In genomic region chr10:122931088-122931958, GRCh38 we compare ENCODE assay signal across 24 cellular contexts. TPM values are rescaled to one million over a fixed set of nuclear protein-coding genes. Genes with fewer than 3 reads are reported as not detected.
DNase-seq lines count a peak whose midpoint lies in the region; ATAC-seq, FAIRE-seq and TF ChIP-seq lines count a peak whose summit lies in the region.
"Had no signal": no experiment of that assay in that cellular context is flagged by ENCODE, and none has a peak within 500 bp of the region (broad histone marks: within the 10 kb centered on the region; RNA-seq: fewer than 3 reads in every experiment).

No MANE protein-coding gene starts in this region.

- H3K79me2 ChIP-seq in K562 (ENCODE audit: control insufficient read depth, insufficient read depth, low read length): 0 out of 3 replicates have a peak, but pooled peaks cover 2% of the 10 kb centered on the region

- TF ChIP-seq CTCF in K562 (IDR thresholded peaks at IDR 0.05 in 2 of 3, conservative IDR thresholded peaks at IDR 0.05 in 1 of 3; ENCODE audit: insufficient read depth in 2 of 3, low read depth in 1 of 3, low read length in 3 of 3) (no peak), neutrophil (IDR thresholded peaks at IDR 0.05) (no peak)

- DNase-seq in EH (ENCODE audit: low read depth) (peak; percentile 18), NCI-H226 (peak; percentile 20), K562 (ENCODE audit: extremely low read depth in 1 of 4, low spot score in 3 of 4) (peak; percentile 40 to 80 (median 52)), SW 1271 (lab: John Stamatoyannopoulos, UW) (no peak), NCI-H748 (lab: John Stamatoyannopoulos, UW; ENCODE audit: unreplicated experiment) (no peak)
- DNase-seq: AML-193, Caco-2, HFFc6, NCI-H1417 treated with DMSO at 0.1 percent for 48 hours, NCI-H1930, NCI-H446, NCI-H748 treated with DMSO at 0.1 percent for 48 hours, PC-3 had no signal

- TF ChIP-seq POLR2A in K562 (conservative IDR thresholded peaks at IDR 0.05): no peak

- H3K27me3 ChIP-seq in K562 (ENCODE audit: control insufficient read depth in 2 of 2, insufficient read depth in 2 of 2, low read length in 2 of 2) (no peaks in the 10 kb centered on the region), neutrophil (no peaks in the 10 kb centered on the region)

- TF ChIP-seq EP300 in K562 (IDR thresholded peaks at IDR 0.05; ENCODE audit: low read length): peak; percentile 87

- peak; percentile 82 for FAIRE-seq in K562 (lab: Jason Lieb, UNC)
- FAIRE-seq: A549, GM12878, H1 had no signal

- intact Hi-C loops in K562 (cut with micrococcal nuclease): no loop called here

- H3K36me3 ChIP-seq in K562 (ENCODE audit: control insufficient read depth, insufficient read depth, low read length): peaks cover 10% of the 10 kb centered on the region; the same call in 2 of the 3 replicates
- H3K36me3 ChIP-seq in neutrophil: no peaks in the 10 kb centered on the region

- 0% methylated on average over 6 of the region's 6 CpGs for WGBS in K562 (ENCODE audit: insufficient coverage, low coverage, missing lambda C conversion rate)

- POLR2A ChIA-PET in K562 (lab: Yijun Ruan, JAX): interaction anchor here (0.6 to 1.4 kb wide), 4 partner anchors 16 to 135 kb away, joined by 3 to 6 read pairs (median 4); no protein-coding TSS in a partner anchor

- no peak for TF ChIP-seq RAD21 in K562 (CRISPR knock-in tag; conservative IDR thresholded peaks at IDR 0.05 in 1 of 2, IDR thresholded peaks at IDR 0.05 in 1 of 2)

- in situ Hi-C loops in K562 (cut with MboI): no loop called here

- H3K4me3 ChIP-seq in K562 (no peak overlapping the region), neutrophil (ENCODE audit: low read depth in 1 of 2, low read length in 1 of 2) (no peak overlapping the region)
- H3K4me3 ChIP-seq: A549, GM12878 had no signal

- peak overlapping the region; percentile 74 for H2AFZ ChIP-seq in K562 (ENCODE audit: low read depth, low read length)

- no peaks in the 10 kb centered on the region for H4K20me1 ChIP-seq in K562 (replicated peaks; ENCODE audit: control insufficient read depth, insufficient read depth, low read length)

- no TSS peak for BruUV-seq in K562 (replicated peaks; lab: Mats Ljungman, UMichigan)

- H3K9me3 ChIP-seq in K562 (replicated peaks; ENCODE audit: control insufficient read depth, insufficient read depth, low read depth, low read length): no peaks in the 10 kb centered on the region
- H3K9me3 ChIP-seq in neutrophil: no peaks in the 10 kb centered on the region
- H3K9me3 ChIP-seq: A549 had no signal

- H3K9me1 ChIP-seq in K562 (ENCODE audit: control insufficient read depth, insufficient read depth, low read length): no peaks in the 10 kb centered on the region

- H3K4me2 ChIP-seq in K562 (ENCODE audit: insufficient read depth, low read length): peak overlapping the region; percentile 63
- H3K4me2 ChIP-seq: A549 had no signal

- CTCF ChIA-PET in K562 (lab: Yijun Ruan, JAX; ENCODE audit: low intra/inter-chr PET ratio): no interaction called here

- peak overlapping the region in 1 of 2 experiments; percentile 78; a peak in 2 of 4 replicates for H3K9ac ChIP-seq in K562 (ENCODE audit: insufficient read depth in 1 of 2, low read depth in 2 of 2, low read length in 2 of 2)

- peak; percentile 94 for ATAC-seq in K562
- no peak for ATAC-seq in HG02884 (IDR thresholded peaks at IDR 0.05; ENCODE audit: unreplicated experiment)
- ATAC-seq in HG02970 (IDR thresholded peaks at IDR 0.05; ENCODE audit: low FRiP score, unreplicated experiment): no peak
- ATAC-seq: A549, GM12878, PC-3 had no signal

- peaks cover 7 to 25% of the 10 kb centered on the region in 2 experiments; a peak in 4 of 5 replicates for H3K4me1 ChIP-seq in K562 (replicated peaks in 1 of 2; ENCODE audit: control insufficient read depth in 2 of 2, insufficient read depth in 2 of 2, low read length in 2 of 2)
- peaks cover 6 to 24% of the 10 kb centered on the region in 2 experiments for H3K4me1 ChIP-seq in neutrophil (ENCODE audit: control insufficient read depth in 1 of 2, insufficient read depth in 1 of 2, low read depth in 1 of 2, low read length in 1 of 2)
- H3K4me1 ChIP-seq: A549, Caco-2 had no signal

- H3K27ac ChIP-seq in K562 (ENCODE audit: extremely low read depth, low read depth, low read length) (peak overlapping the region; percentile 99), neutrophil (peak overlapping the region; percentile 15)
- H3K27ac ChIP-seq: A549, RWPE1 had no signal

TF ChIP-seq in K562, 482 proteins besides CTCF, POLR2A, EP300 and RAD21 (continues in another document):
- TF ChIP-seq ZNF143 (CRISPR knock-in tag; IDR thresholded peaks at IDR 0.05): no peak

RNA-seq across cellular contexts. Expression of gene FAM24A, which starts 20.9 kb away (rescaled TPM):
- total RNA-seq in K562 (2011; cell fraction: chromatin; rRNA removed; ENCODE audit: low replicate concordance): not detected in 2 replicates
- total RNA-seq in K562 (2011; cell fraction: nucleolus; rRNA removed): not detected in 2 replicates
- not detected in 2 replicates for total RNA-seq in K562 (2011; cell fraction: nucleoplasm; rRNA removed)
- total RNA-seq in K562 (2014; rRNA removed): not detected in 2 replicates
- not detected in 2 replicates for total RNA-seq in K562 (2014; rRNA removed; fragmentation: Illumina TruSeq; extraction: Trizol)
- not detected in 2 replicates for total RNA-seq in K562 (2015; rRNA removed; fragmentation: Illumina TruSeq; extraction: Trizol)
- not detected in 2 replicates for total RNA-seq in K562 (2021)
- not detected in 2 replicates for polyA plus RNA-seq in K562 (2011; rRNA removed)
- polyA plus RNA-seq in K562 (2011; cell fraction: cytosol; rRNA removed): not detected in 2 replicates
- polyA plus RNA-seq in K562 (2011; cell fraction: nucleus; rRNA removed): not detected in 2 replicates
- polyA plus RNA-seq in K562 (2012): not detected in 2 replicates
- polyA plus RNA-seq in K562 (2014; fragmentation: Illumina TruSeq; extraction: Trizol): not detected in 2 replicates
- not detected for polyA plus RNA-seq in K562 (2014; fragmentation: Nextera tagmentation; extraction: Ambion mirVana)
- polyA plus RNA-seq in K562 (2014; rRNA removed): not detected in 2 replicates
- polyA minus RNA-seq in K562 (2011; rRNA and poly(A)+ RNA removed): not detected in 2 replicates
- polyA minus RNA-seq in K562 (2011; cell fraction: cytosol; rRNA and poly(A)+ RNA removed): not detected in 2 replicates
- not detected in 2 replicates for polyA minus RNA-seq in K562 (2011; cell fraction: nucleus; rRNA and poly(A)+ RNA removed)
- total RNA-seq: Caco-2, G401, GM12878, H1, HFFc6, HT-29, PC-3 had no signal
- polyA plus RNA-seq: A549, CD14-positive monocyte, GM12878, H1, IgD-negative memory B cell had no signal

RNA-seq across cellular contexts. Expression of gene C10orf88, which starts 22.7 kb away (rescaled TPM):
- total RNA-seq in K562 (2011; cell fraction: chromatin; rRNA removed; ENCODE audit: low replicate concordance): 4.6 and 15.2 TPM in 2 replicates
- total RNA-seq in K562 (2011; cell fraction: nucleolus; rRNA removed): 1.3 and 1.7 TPM in 2 replicates
- 2.5 and 4.4 TPM in 2 replicates for total RNA-seq in K562 (2011; cell fraction: nucleoplasm; rRNA removed)
- total RNA-seq in K562 (2014; rRNA removed) (5.5 and 7.5 TPM in 2 replicates), K562 (2014; rRNA removed; fragmentation: Illumina TruSeq; extraction: Trizol) (9.2 and 10.8 TPM in 2 replicates), K562 (2015; rRNA removed; fragmentation: Illumina TruSeq; extraction: Trizol) (6.2 and 7.5 TPM in 2 replicates), K562 (2021) (6.5 and 7.8 TPM in 2 replicates)
- polyA plus RNA-seq in K562 (2011; rRNA removed) (4.8 and 7.5 TPM in 2 replicates), K562 (2014; fragmentation: Illumina TruSeq; extraction: Trizol) (9.6 and 10.1 TPM in 2 replicates), K562 (2014; fragmentation: Nextera tagmentation; extraction: Ambion mirVana) (1 to 10 TPM; 2.5 to 3.0 TPM), K562 (2014; rRNA removed) (5.4 and 6.7 TPM in 2 replicates)
- 1.1 and 1.8 TPM in 2 replicates for polyA plus RNA-seq in K562 (2011; cell fraction: cytosol; rRNA removed)
- 3.9 and 5.2 TPM in 2 replicates for polyA plus RNA-seq in K562 (2011; cell fraction: nucleus; rRNA removed)
- 4.6 and 7.1 TPM in 2 replicates for polyA plus RNA-seq in K562 (2012)
- 11.9 and 13.3 TPM in 2 replicates for polyA minus RNA-seq in K562 (2011; rRNA and poly(A)+ RNA removed)
- polyA minus RNA-seq in K562 (2011; cell fraction: cytosol; rRNA and poly(A)+ RNA removed): 2.1 and 2.9 TPM in 2 replicates
- 1.9 and 7.8 TPM in 2 replicates for polyA minus RNA-seq in K562 (2011; cell fraction: nucleus; rRNA and poly(A)+ RNA removed)

RNA-seq across cellular contexts. Expression of gene PSTK, which starts 48.9 kb away (rescaled TPM):
- total RNA-seq in K562 (2011; cell fraction: chromatin; rRNA removed; ENCODE audit: low replicate concordance): 7.6 and 11.3 TPM in 2 replicates
- 4.2 and 6.6 TPM in 2 replicates for total RNA-seq in K562 (2011; cell fraction: nucleolus; rRNA removed)
- total RNA-seq in K562 (2011; cell fraction: nucleoplasm; rRNA removed): 9.5 and 17.5 TPM in 2 replicates
- 10.5 and 13.2 TPM in 2 replicates for total RNA-seq in K562 (2014; rRNA removed)
- total RNA-seq in K562 (2014; rRNA removed; fragmentation: Illumina TruSeq; extraction: Trizol): 16.3 and 18.9 TPM in 2 replicates
- 12.7 and 13.8 TPM in 2 replicates for total RNA-seq in K562 (2015; rRNA removed; fragmentation: Illumina TruSeq; extraction: Trizol)
- total RNA-seq in K562 (2021): 14.3 and 17.0 TPM in 2 replicates
- polyA plus RNA-seq in K562 (2011; rRNA removed): 18.9 and 21.5 TPM in 2 replicates
- 7.3 and 11.0 TPM in 2 replicates for polyA plus RNA-seq in K562 (2011; cell fraction: cytosol; rRNA removed)
- polyA plus RNA-seq in K562 (2011; cell fraction: nucleus; rRNA removed): 8.7 and 9.7 TPM in 2 replicates
- 11.5 and 14.8 TPM in 2 replicates for polyA plus RNA-seq in K562 (2012)
- polyA plus RNA-seq in K562 (2014; fragmentation: Illumina TruSeq; extraction: Trizol): 16.3 and 16.4 TPM in 2 replicates
- polyA plus RNA-seq in K562 (2014; fragmentation: Nextera tagmentation; extraction: Ambion mirVana): 10 to 100 TPM; 46.5 to 49.7 TPM
- 19.3 and 23.3 TPM in 2 replicates for polyA plus RNA-seq in K562 (2014; rRNA removed)
- polyA minus RNA-seq in K562 (2011; rRNA and poly(A)+ RNA removed): 12.3 and 12.8 TPM in 2 replicates
- polyA minus RNA-seq in K562 (2011; cell fraction: cytosol; rRNA and poly(A)+ RNA removed): 4.7 and 4.9 TPM in 2 replicates
- 5.4 and 7.1 TPM in 2 replicates for polyA minus RNA-seq in K562 (2011; cell fraction: nucleus; rRNA and poly(A)+ RNA removed)

RNA-seq across cellular contexts. Expression of gene FAM24B, which starts 51.9 kb away (rescaled TPM):
- 7.0 and 17.2 TPM in 2 replicates for total RNA-seq in K562 (2011; cell fraction: chromatin; rRNA removed; ENCODE audit: low replicate concordance)
- 4.0 and 4.6 TPM in 2 replicates for total RNA-seq in K562 (2011; cell fraction: nucleolus; rRNA removed)
- total RNA-seq in K562 (2011; cell fraction: nucleoplasm; rRNA removed): 8.1 and 16.4 TPM in 2 replicates
- 6.4 and 9.4 TPM in 2 replicates for total RNA-seq in K562 (2014; rRNA removed)
- 7.6 and 8.5 TPM in 2 replicates for total RNA-seq in K562 (2014; rRNA removed; fragmentation: Illumina TruSeq; extraction: Trizol)
- total RNA-seq in K562 (2015; rRNA removed; fragmentation: Illumina TruSeq; extraction: Trizol): 5.9 and 7.1 TPM in 2 replicates
- 5.9 and 8.7 TPM in 2 replicates for total RNA-seq in K562 (2021)
- 6.0 and 8.4 TPM in 2 replicates for polyA plus RNA-seq in K562 (2011; rRNA removed)
- 3.1 and 7.9 TPM in 2 replicates for polyA plus RNA-seq in K562 (2011; cell fraction: cytosol; rRNA removed)
- 18.7 and 18.9 TPM in 2 replicates for polyA plus RNA-seq in K562 (2011; cell fraction: nucleus; rRNA removed)
- 8.5 and 11.3 TPM in 2 replicates for polyA plus RNA-seq in K562 (2012)
- polyA plus RNA-seq in K562 (2014; fragmentation: Illumina TruSeq; extraction: Trizol): 7.9 and 9.2 TPM in 2 replicates
- 10 to 100 TPM; 14.5 to 19.6 TPM for polyA plus RNA-seq in K562 (2014; fragmentation: Nextera tagmentation; extraction: Ambion mirVana)
- 14.5 TPM in 2 replicates for polyA plus RNA-seq in K562 (2014; rRNA removed)
- polyA minus RNA-seq in K562 (2011; rRNA and poly(A)+ RNA removed): 3.6 and 5.2 TPM in 2 replicates
- polyA minus RNA-seq in K562 (2011; cell fraction: cytosol; rRNA and poly(A)+ RNA removed): 1.9 and 3.2 TPM in 2 replicates
- polyA minus RNA-seq in K562 (2011; cell fraction: nucleus; rRNA and poly(A)+ RNA removed): 8.1 and 9.0 TPM in 2 replicates
- total RNA-seq: HT-29 had no signal

Comparison
In these comparisons a context has a peak if more than half of its experiments do, and no peak if none do; other contexts are left out.
1. DNase-seq: peak in EH (single experiment), NCI-H226 (single experiment) and K562 (4 of 4); none in SW 1271 (0 of 2) and NCI-H748 (single experiment).